In genomic region chr20:40562031-40562430, GRCh38 we compare ENCODE assay signal across 15 cellular contexts.
DNase-seq lines count a peak whose midpoint lies in the region; ATAC-seq and TF ChIP-seq lines count a peak whose summit lies in the region.
"Had no signal": no experiment of that assay in that cellular context is flagged by ENCODE, and none has a peak within 500 bp of the region (broad histone marks: within the 10 kb centered on the region; RNA-seq: fewer than 3 reads in every experiment).

No MANE protein-coding gene starts in this region.

- H3K27me3 Mint-ChIP-seq in natural killer cell (ENCODE audit: low read depth in 2 of 2) = peaks cover 7 to 15% of the 10 kb centered on the region in 2 donors
- peaks cover 11% of the 10 kb centered on the region for H3K27me3 Mint-ChIP-seq in activated naive CD8-positive, alpha-beta T cell treated with anti-CD3 and anti-CD28 coated beads for 36 hours

- H3K4me3 Mint-ChIP-seq in natural killer cell = no peak overlapping the region
- no peak overlapping the region for H3K4me3 Mint-ChIP-seq in activated naive CD8-positive, alpha-beta T cell treated with anti-CD3 and anti-CD28 coated beads for 36 hours
- H3K4me3 Mint-ChIP-seq: activated CD4-positive, alpha-beta memory T cell treated with anti-CD3 and anti-CD28 coated beads, Interleukin-2, amount 10 ng/mL, durations not matched to agents 7 days and 5 days had no signal

- peak in 2 of 3 donors; percentile 47 to 53 for ATAC-seq in natural killer cell
- no peak for ATAC-seq in HG03460 (IDR thresholded peaks at IDR 0.05; ENCODE audit: unreplicated experiment)

- no peak overlapping the region for H3K27ac Mint-ChIP-seq in natural killer cell
- no peak overlapping the region for H3K27ac Mint-ChIP-seq in activated naive CD8-positive, alpha-beta T cell treated with anti-CD3 and anti-CD28 coated beads for 36 hours
- H3K27ac Mint-ChIP-seq: activated CD4-positive, alpha-beta memory T cell treated with anti-CD3 and anti-CD28 coated beads, Interleukin-2, amount 10 ng/mL, durations not matched to agents 7 days and 5 days; activated naive CD4-positive, alpha-beta T cell treated with anti-CD3 and anti-CD28 coated beads, Interleukin-2, amount 50 U/mL, for 72 hours had no signal

- no peaks in the 10 kb centered on the region for H3K36me3 Mint-ChIP-seq in natural killer cell
- H3K36me3 Mint-ChIP-seq in activated naive CD8-positive, alpha-beta T cell treated with anti-CD3 and anti-CD28 coated beads for 36 hours = no peaks in the 10 kb centered on the region
- H3K36me3 Mint-ChIP-seq: activated naive CD4-positive, alpha-beta T cell treated with anti-CD3 and anti-CD28 coated beads, Interleukin-2, amount 50 U/mL, for 72 hours had no signal

- no peak for TF ChIP-seq CTCF in natural killer cell (IDR thresholded peaks at IDR 0.05)

- H3K27ac ChIP-seq in epithelial cell of prostate = peak overlapping the region; percentile 67
- H3K27ac ChIP-seq: heart left ventricle, right atrium auricular region, tibial nerve had no signal

- no peaks in the 10 kb centered on the region for H3K4me1 Mint-ChIP-seq in natural killer cell
- no peaks in the 10 kb centered on the region for H3K4me1 Mint-ChIP-seq in activated naive CD8-positive, alpha-beta T cell treated with anti-CD3 and anti-CD28 coated beads for 36 hours
- H3K4me1 Mint-ChIP-seq: activated CD4-positive, alpha-beta memory T cell treated with anti-CD3 and anti-CD28 coated beads, Interleukin-2, amount 10 ng/mL, durations not matched to agents 7 days and 5 days had no signal

- DNase-seq in EH (ENCODE audit: low read depth) = peak; percentile 6
- DNase-seq in RPMI7951 (ENCODE audit: low read depth) = peak; percentile 85
- DNase-seq in epithelial cell of prostate (ENCODE audit: low read depth, low spot score) = peak; percentile 10
- no peak for DNase-seq in natural killer cell
- no peak for DNase-seq in activated naive CD8-positive, alpha-beta T cell treated with anti-CD3 and anti-CD28 coated beads for 36 hours
- no peak for DNase-seq in GM19240 (ENCODE audit: insufficient read length, low spot score)
- no peak for DNase-seq in NCI-H2081 (lab: John Stamatoyannopoulos, UW)
- DNase-seq: activated CD4-positive, alpha-beta memory T cell treated with anti-CD3 and anti-CD28 coated beads, Interleukin-2, amount 10 ng/mL, durations not matched to agents 7 days and 5 days; heart left ventricle; NCI-H1436 treated with DMSO at 0.1 percent for 48 hours; NCI-H774 had no signal

- no peaks in the 10 kb centered on the region for H3K9me3 Mint-ChIP-seq in natural killer cell
- no peaks in the 10 kb centered on the region for H3K9me3 Mint-ChIP-seq in activated naive CD8-positive, alpha-beta T cell treated with anti-CD3 and anti-CD28 coated beads for 36 hours
- H3K9me3 Mint-ChIP-seq: activated CD4-positive, alpha-beta memory T cell treated with anti-CD3 and anti-CD28 coated beads, Interleukin-2, amount 10 ng/mL, durations not matched to agents 7 days and 5 days; activated naive CD4-positive, alpha-beta T cell treated with anti-CD3 and anti-CD28 coated beads, Interleukin-2, amount 50 U/mL, for 72 hours had no signal

- intact Hi-C loops in natural killer cell (cut with micrococcal nuclease) = no loop called here

Comparison
In these comparisons a context has a peak if more than half of its experiments do, and no peak if none do; other contexts are left out.
1. DNase-seq: peak in EH (single experiment), RPMI7951 (single experiment) and epithelial cell of prostate (single experiment); none in natural killer cell (single experiment), activated naive CD8-positive, alpha-beta T cell treated with anti-CD3 and anti-CD28 coated beads for 36 hours (single experiment), GM19240 (single experiment) and NCI-H2081 (0 of 2).